8 cellular contexts compared by ENCODE assay signal in genomic region chr17:78986048-78986648, GRCh38. TPM values are rescaled to one million over a fixed set of nuclear protein-coding genes. Genes with fewer than 3 reads are reported as not detected.
DNase-seq lines count a peak whose midpoint lies in the region; ATAC-seq and TF ChIP-seq lines count a peak whose summit lies in the region.

No MANE protein-coding gene starts in this region.

- H3K9me3 ChIP-seq in endocrine pancreas (ENCODE audit: control insufficient read depth, low read length): no peaks in the 10 kb centered on the region

- no peaks in the 10 kb centered on the region for H3K27me3 Mint-ChIP-seq in activated CD4-positive, alpha-beta T cell treated with anti-CD3 and anti-CD28 coated beads, Interleukin-2, amount 10 ng/mL, durations not matched to agents 7 days and 5 days
- H3K27me3 Mint-ChIP-seq in nephron progenitor cell (ENCODE audit: low read depth, poor library complexity): peaks cover 7% of the 10 kb centered on the region

- peaks cover 15% of the 10 kb centered on the region for H3K4me1 Mint-ChIP-seq in activated CD4-positive, alpha-beta T cell treated with anti-CD3 and anti-CD28 coated beads, Interleukin-2, amount 10 ng/mL, durations not matched to agents 7 days and 5 days
- H3K4me1 Mint-ChIP-seq in nephron progenitor cell: peaks cover 14% of the 10 kb centered on the region

- H3K36me3 ChIP-seq in endocrine pancreas (ENCODE audit: control insufficient read depth, insufficient read depth, low read length): no peaks in the 10 kb centered on the region

- peak overlapping the region; percentile 45 for H3K4me3 ChIP-seq in endocrine pancreas (ENCODE audit: control insufficient read depth, insufficient read depth, low read length)

- TF ChIP-seq CTCF in nephron progenitor cell (IDR thresholded peaks at IDR 0.05): no peak

- H3K27me3 ChIP-seq in endocrine pancreas (ENCODE audit: control insufficient read depth, insufficient read depth, low read length): no peaks in the 10 kb centered on the region

- CTCF ChIA-PET in activated CD4-positive, alpha-beta T cell treated with anti-CD3 and anti-CD28 coated beads, Interleukin-2, amount 10 ng/mL, durations not matched to agents 7 days and 5 days (lab: Charles Lee): interaction anchor here (0.6 to 1.5 kb wide), 3 partner anchors 9 to 1092 kb away, joined by 3 to 4 read pairs (median 3); no protein-coding TSS in a partner anchor

- peak; percentile 46 for DNase-seq in activated CD4-positive, alpha-beta T cell treated with anti-CD3 and anti-CD28 coated beads, Interleukin-2, amount 10 ng/mL, durations not matched to agents 7 days and 5 days
- no peak for DNase-seq in activated CD4-positive, alpha-beta T cell treated with anti-CD3 and anti-CD28 coated beads for 4 hours
- DNase-seq in RPMI7951 (ENCODE audit: low read depth) (peak; percentile 56), nephron progenitor cell (no peak)
- no peak for DNase-seq in stimulated activated CD8-positive, alpha-beta memory T cell treated with anti-CD3 and anti-CD28 coated beads, Interleukin-4, amount 100 ng/mL, for 48 hours
- no peak for DNase-seq in stimulated activated CD4-positive, alpha-beta T cell treated with anti-CD3 and anti-CD28 coated beads, Interleukin-1b, Interleukin-23, amount 100 ng/mL, for 48 hours

- peaks cover 5% of the 10 kb centered on the region for H3K4me1 ChIP-seq in endocrine pancreas (ENCODE audit: control insufficient read depth, insufficient read depth, low read length)

- H3K9me3 Mint-ChIP-seq in activated CD4-positive, alpha-beta T cell treated with anti-CD3 and anti-CD28 coated beads, Interleukin-2, amount 10 ng/mL, durations not matched to agents 7 days and 5 days: no peaks in the 10 kb centered on the region
- no peaks in the 10 kb centered on the region for H3K9me3 Mint-ChIP-seq in nephron progenitor cell

- POLR2A ChIA-PET in activated CD4-positive, alpha-beta T cell treated with anti-CD3 and anti-CD28 coated beads, Interleukin-2, amount 10 ng/mL, durations not matched to agents 7 days and 5 days (lab: Charles Lee): no interaction called here

- H3K36me3 Mint-ChIP-seq in activated CD4-positive, alpha-beta T cell treated with anti-CD3 and anti-CD28 coated beads, Interleukin-2, amount 10 ng/mL, durations not matched to agents 7 days and 5 days (ENCODE audit: low read depth): peaks cover 9% of the 10 kb centered on the region
- H3K36me3 Mint-ChIP-seq in nephron progenitor cell (ENCODE audit: low read depth): peaks cover 19% of the 10 kb centered on the region

- no peak overlapping the region for H3K4me3 Mint-ChIP-seq in activated CD4-positive, alpha-beta T cell treated with anti-CD3 and anti-CD28 coated beads, Interleukin-2, amount 10 ng/mL, durations not matched to agents 7 days and 5 days
- H3K4me3 Mint-ChIP-seq in nephron progenitor cell: peak overlapping the region; percentile 23

- no peak overlapping the region for H3K9ac ChIP-seq in endocrine pancreas (ENCODE audit: control insufficient read depth, insufficient read depth, low read length)

- H3K27ac Mint-ChIP-seq in activated CD4-positive, alpha-beta T cell treated with anti-CD3 and anti-CD28 coated beads, Interleukin-2, amount 10 ng/mL, durations not matched to agents 7 days and 5 days: peak overlapping the region; percentile 25
- no peak overlapping the region for H3K27ac Mint-ChIP-seq in nephron progenitor cell

- ATAC-seq in GM18867 (IDR thresholded peaks at IDR 0.05; ENCODE audit: unreplicated experiment): no peak

RNA-seq across cellular contexts. Expression of gene LGALS3BP, which starts 6.4 kb away (rescaled TPM):
- 100 to 1,000 TPM; 269 to 284 TPM for total RNA-seq in activated CD4-positive, alpha-beta T cell treated with anti-CD3 and anti-CD28 coated beads, Interleukin-2, amount 10 ng/mL, durations not matched to agents 7 days and 5 days
- total RNA-seq in RPMI7951 (2014; rRNA removed; shearing (Covaris generic)): 524 and 575 TPM in 2 replicates

RNA-seq across cellular contexts. Expression of gene CANT1, which starts 23.4 kb away (rescaled TPM):
- 10 to 100 TPM; 68.1 to 71.5 TPM for total RNA-seq in activated CD4-positive, alpha-beta T cell treated with anti-CD3 and anti-CD28 coated beads, Interleukin-2, amount 10 ng/mL, durations not matched to agents 7 days and 5 days
- total RNA-seq in RPMI7951 (2014; rRNA removed; shearing (Covaris generic)): 39.2 and 43.6 TPM in 2 replicates

RNA-seq across cellular contexts. Expression of gene C1QTNF1, which starts 37.8 kb away (rescaled TPM):
- total RNA-seq in activated CD4-positive, alpha-beta T cell treated with anti-CD3 and anti-CD28 coated beads, Interleukin-2, amount 10 ng/mL, durations not matched to agents 7 days and 5 days: not detected
- total RNA-seq in RPMI7951 (2014; rRNA removed; shearing (Covaris generic)): 31.8 and 45.7 TPM in 2 replicates

Comparison
In these comparisons a context has a peak if more than half of its experiments do, and no peak if none do; other contexts are left out.
1. DNase-seq: peak in activated CD4-positive, alpha-beta T cell treated with anti-CD3 and anti-CD28 coated beads, Interleukin-2, amount 10 ng/mL, durations not matched to agents 7 days and 5 days (single experiment) and RPMI7951 (single experiment); none in activated CD4-positive, alpha-beta T cell treated with anti-CD3 and anti-CD28 coated beads for 4 hours (0 of 2), nephron progenitor cell (single experiment), stimulated activated CD8-positive, alpha-beta memory T cell treated with anti-CD3 and anti-CD28 coated beads, Interleukin-4, amount 100 ng/mL, for 48 hours (single experiment) and stimulated activated CD4-positive, alpha-beta T cell treated with anti-CD3 and anti-CD28 coated beads, Interleukin-1b, Interleukin-23, amount 100 ng/mL, for 48 hours (single experiment).
2. RNA of gene C1QTNF1, which starts 37.8 kb away (total RNA-seq): 31.8 to 45.7 TPM in RPMI7951; not detected in activated CD4-positive, alpha-beta T cell treated with anti-CD3 and anti-CD28 coated beads, Interleukin-2, amount 10 ng/mL, durations not matched to agents 7 days and 5 days; every median in the first group is over 10 times any median in the second.